In the genomic region with DNA sequence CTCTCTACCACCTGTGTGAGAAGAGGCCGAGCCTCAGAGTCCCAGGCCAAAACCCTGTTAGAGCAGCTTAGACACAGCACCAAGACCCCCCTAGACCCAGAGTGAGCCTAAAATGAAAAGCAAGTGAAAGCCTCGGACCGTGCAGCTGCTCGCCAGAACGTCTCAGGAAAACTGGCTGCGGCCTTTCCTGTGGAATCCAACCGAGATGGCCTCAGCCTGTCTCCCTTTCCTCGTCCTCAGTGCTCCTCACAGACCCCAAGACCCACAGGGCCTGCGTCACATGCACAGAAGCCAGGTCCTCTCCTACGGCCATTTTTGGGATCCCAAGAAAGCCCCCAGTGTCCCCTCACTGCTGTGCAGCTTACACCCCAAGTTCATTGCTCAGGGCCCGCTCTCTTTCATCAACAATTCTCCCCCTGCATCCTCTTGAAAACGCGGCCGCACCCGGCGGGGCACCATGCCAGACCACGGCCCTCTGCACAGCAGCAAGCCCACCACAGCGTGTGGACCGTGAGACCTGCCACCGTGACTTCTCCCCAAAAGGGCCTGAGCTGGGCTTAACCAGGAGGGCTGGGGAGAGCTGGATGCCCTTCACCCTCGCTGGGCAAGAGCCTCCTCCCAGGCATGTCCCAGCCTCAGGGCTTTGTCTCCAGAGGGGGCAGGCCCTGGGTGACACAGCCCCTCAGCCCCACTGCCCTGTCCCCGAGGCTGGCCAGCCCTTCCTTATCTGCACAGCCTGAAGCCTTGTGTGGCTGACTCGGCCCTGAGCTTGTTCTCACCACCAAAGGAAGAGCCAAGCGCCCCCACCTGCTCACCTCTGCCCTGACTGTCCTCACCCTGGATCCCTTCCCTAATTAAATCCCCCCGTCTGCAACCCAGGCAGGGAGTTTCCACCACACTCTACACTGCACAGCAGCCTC, we compare ENCODE assay signal across 14 cellular contexts.
"Had no signal": no experiment of that assay in that cellular context is flagged by ENCODE, and none has a peak within 500 bp of the region (broad histone marks: within the 10 kb centered on the region; RNA-seq: fewer than 3 reads in every experiment).

No MANE protein-coding gene starts in this region.

- H3K9me3 ChIP-seq: neutrophil, thoracic aorta had no signal

- H3K27me3 Mint-ChIP-seq: activated B cell treated with CpG ODN at 0.5 μM for 24 hours; activated CD4-positive, alpha-beta T cell treated with anti-CD3 and anti-CD28 coated beads, Interleukin-2, amount 10 ng/mL, durations not matched to agents 24 days and 14 days; naive B cell had no signal

- H3K4me1 Mint-ChIP-seq: activated B cell treated with CpG ODN at 0.5 μM for 24 hours; activated CD4-positive, alpha-beta T cell treated with anti-CD3 and anti-CD28 coated beads, Interleukin-2, amount 10 ng/mL, durations not matched to agents 24 days and 14 days; naive B cell had no signal

- H3K36me3 Mint-ChIP-seq: naive B cell had no signal

- H3K4me3 Mint-ChIP-seq: activated B cell treated with CpG ODN at 0.5 μM for 24 hours; activated CD4-positive, alpha-beta T cell treated with anti-CD3 and anti-CD28 coated beads, Interleukin-2, amount 10 ng/mL, durations not matched to agents 24 days and 14 days; activated CD8-positive, alpha-beta T cell treated with anti-CD3 and anti-CD28 coated beads, Interleukin-2, amount 10 ng/mL, durations not matched to agents 7 days and 5 days; naive B cell had no signal

- H3K9me3 Mint-ChIP-seq: activated B cell treated with CpG ODN at 0.5 μM for 24 hours had no signal

- DNase-seq: activated B cell treated with CpG ODN at 0.5 μM for 24 hours; activated CD4-positive, alpha-beta T cell treated with anti-CD3 and anti-CD28 coated beads, Interleukin-2, amount 10 ng/mL, durations not matched to agents 24 days and 14 days; activated CD8-positive, alpha-beta T cell treated with anti-CD3 and anti-CD28 coated beads, Interleukin-2, amount 10 ng/mL, durations not matched to agents 7 days and 5 days; activated gamma-delta T cell treated with Interleukin-2 at 50 U/mL for 16 hours; aorta; mammary epithelial cell; naive B cell; right cardiac atrium had no signal

- H3K27ac ChIP-seq: neutrophil, thoracic aorta had no signal

- H3K4me3 ChIP-seq: smooth muscle cell, thoracic aorta had no signal

- ATAC-seq: activated CD8-positive, alpha-beta T cell treated with anti-CD3 and anti-CD28 coated beads, Interleukin-2, amount 10 ng/mL, durations not matched to agents 7 days and 5 days; right cardiac atrium had no signal

- H3K36me3 ChIP-seq: neutrophil, thoracic aorta had no signal

- FAIRE-seq: bronchial epithelial cell, TTC549, urothelium cell line had no signal

- H3K27me3 ChIP-seq: neutrophil had no signal

- H3K27ac Mint-ChIP-seq: activated B cell treated with CpG ODN at 0.5 μM for 24 hours; activated CD4-positive, alpha-beta T cell treated with anti-CD3 and anti-CD28 coated beads, Interleukin-2, amount 10 ng/mL, durations not matched to agents 24 days and 14 days; activated CD8-positive, alpha-beta T cell treated with anti-CD3 and anti-CD28 coated beads, Interleukin-2, amount 10 ng/mL, durations not matched to agents 7 days and 5 days; naive B cell had no signal
